ENCODE assay signal across 17 cellular contexts in genomic region chr6:91485047-91485446, GRCh38.
DNase-seq lines count a peak whose midpoint lies in the region; ATAC-seq and TF ChIP-seq lines count a peak whose summit lies in the region.
"Had no signal": no experiment of that assay in that cellular context is flagged by ENCODE, and none has a peak within 500 bp of the region (broad histone marks: within the 10 kb centered on the region; RNA-seq: fewer than 3 reads in every experiment).

No MANE protein-coding gene starts in this region.

- no peak overlapping the region for H3K56ac ChIP-seq in H9 (ENCODE audit: insufficient read length, low read depth, low read length)

- intact Hi-C loops in left colon (cut with DNase I, micrococcal nuclease) (no loop called here), Right ventricle myocardium inferior (cut with DNase I) (no loop called here)

- H4K20me1 ChIP-seq in H9 (ENCODE audit: control insufficient read depth, insufficient read depth, insufficient read length), result no peaks in the 10 kb centered on the region

- no peak overlapping the region for H4K5ac ChIP-seq in H9 (ENCODE audit: insufficient read length, low read depth, low read length)

- no peak overlapping the region for H2BK20ac ChIP-seq in H9 (ENCODE audit: low read depth, low read length, poor library complexity, severe bottlenecking)

- peak; percentile 18 for DNase-seq in GM12865 (ENCODE audit: low read depth)
- DNase-seq in H9, result no peak
- peak; percentile 12 for DNase-seq in WERI-Rb-1
- DNase-seq in left colon, result no peak
- no peak for DNase-seq in DMS 273 (lab: John Stamatoyannopoulos, UW; ENCODE audit: unreplicated experiment)
- DNase-seq in stimulated activated CD4-positive, alpha-beta T cell treated with anti-CD3 and anti-CD28 coated beads, Interleukin-2, amount 100 ng/mL, for 48 hours, result no peak
- DNase-seq in Right ventricle myocardium inferior (ENCODE audit: missing footprints), result no peak
- DNase-seq: Caco-2; CD4-positive, CD25-positive, alpha-beta regulatory T cell; DMS53; NCI-H1436; NCI-H2081; NCI-H510A treated with DMSO at 0.1 percent for 48 hours; SHP77 had no signal

- no peaks in the 10 kb centered on the region for H3K27me3 Mint-ChIP-seq in H9 (ENCODE audit: low read depth)
- H3K27me3 Mint-ChIP-seq: CD4-positive, CD25-positive, alpha-beta regulatory T cell had no signal

- no peaks in the 10 kb centered on the region for H3K23me2 ChIP-seq in H9 (ENCODE audit: insufficient read length, low read depth, low read length, poor library complexity, severe bottlenecking)

- H3K79me1 ChIP-seq in H9 (ENCODE audit: insufficient read depth, low read depth, low read length, poor library complexity, severe bottlenecking), result no peaks in the 10 kb centered on the region

- H3K79me2 ChIP-seq in H9 (ENCODE audit: insufficient read depth, low read length), result no peaks in the 10 kb centered on the region

- WGBS in H9 (ENCODE audit: extremely low coverage, insufficient read length, low lambda C conversion rate), result no CpG with 5 or more reads among the region's 1 CpG

- no peak overlapping the region for H4K8ac ChIP-seq in H9 (replicated peaks; ENCODE audit: insufficient read length, low read depth, low read length)

- ATAC-seq in left colon (peak; percentile 47), Right ventricle myocardium inferior (no peak)
- ATAC-seq: Panc1, SK-N-SH treated with all-trans-retinoic acid at 6 μM for 48 hours had no signal

- H3K18ac ChIP-seq in H9 (ENCODE audit: insufficient read length, low read depth, low read length), result no peak overlapping the region

- no peak overlapping the region for H3K9ac ChIP-seq in H9 (ENCODE audit: extremely low read depth, insufficient read length, low read length)

- H3K27me3 ChIP-seq in H9 (ENCODE audit: insufficient read depth, low read length) (no peaks in the 10 kb centered on the region), WERI-Rb-1 (ENCODE audit: insufficient read depth, low read depth, severe bottlenecking) (no peaks in the 10 kb centered on the region)

- no peak overlapping the region for H3K4me3 ChIP-seq in GM12865 (ENCODE audit: low read depth, low read length)
- no peak overlapping the region for H3K4me3 ChIP-seq in WERI-Rb-1 (ENCODE audit: low read depth, low read length)

- H3K27ac Mint-ChIP-seq in H9, result no peak overlapping the region
- H3K27ac Mint-ChIP-seq: CD4-positive, CD25-positive, alpha-beta regulatory T cell; T-helper 1 cell treated with Interleukin-12 subunit alpha and Interleukin-12 subunit beta and Interleukin-4 antibody, amounts not matched to agents 30 μg/mL and 1 μg/mL, for 36 hours had no signal

- no peak overlapping the region for H3K14ac ChIP-seq in H9 (ENCODE audit: insufficient read depth, low read length)

- H2BK120ac ChIP-seq in H9 (ENCODE audit: low read depth, low read length, poor library complexity, severe bottlenecking), result no peak overlapping the region

- H4K91ac ChIP-seq in H9 (ENCODE audit: insufficient read length, low read depth, low read length), result no peak overlapping the region

- no peak overlapping the region for H3K4me2 ChIP-seq in H9 (ENCODE audit: insufficient read depth, insufficient read length, low read length)

- H3T11ph ChIP-seq in H9 (ENCODE audit: low read length), result no peak overlapping the region

- TF ChIP-seq CTCF in GM12865 (IDR thresholded peaks at IDR 0.05; ENCODE audit: insufficient read depth, low read depth, low read length, missing control alignments) (peak; percentile 11), H9 (conservative IDR thresholded peaks at IDR 0.05) (0 out of 3 replicates have a peak, but pooled peaks have one; percentile 16), WERI-Rb-1 (IDR thresholded peaks at IDR 0.05; ENCODE audit: low read depth, low read length) (peak; percentile 54)

- peaks cover 6 to 16% of the 10 kb centered on the region in 2 experiments for H3K4me1 Mint-ChIP-seq in H9
- H3K4me1 Mint-ChIP-seq: CD4-positive, CD25-positive, alpha-beta regulatory T cell had no signal

- H2AK5ac ChIP-seq in H9 (ENCODE audit: insufficient read length, low read length), result no peak overlapping the region

- H3K23ac ChIP-seq in H9 (ENCODE audit: insufficient read length, low read depth, low read length), result no peak overlapping the region

- no peaks in the 10 kb centered on the region for H3K9me3 ChIP-seq in H9 (ENCODE audit: control insufficient read depth, low read depth, low read length)
- H3K9me3 ChIP-seq in WERI-Rb-1 (ENCODE audit: severe bottlenecking), result no peaks in the 10 kb centered on the region
- H3K9me3 ChIP-seq: Caco-2 had no signal

- no peak overlapping the region for H3K4me3 Mint-ChIP-seq in H9
- H3K4me3 Mint-ChIP-seq: CD4-positive, CD25-positive, alpha-beta regulatory T cell; T-helper 1 cell treated with Interleukin-12 subunit alpha and Interleukin-12 subunit beta and Interleukin-4 antibody, amounts not matched to agents 30 μg/mL and 1 μg/mL, for 36 hours had no signal

- no peaks in the 10 kb centered on the region for H3K9me3 Mint-ChIP-seq in H9
- H3K9me3 Mint-ChIP-seq: T-helper 1 cell treated with Interleukin-12 subunit alpha and Interleukin-12 subunit beta and Interleukin-4 antibody, amounts not matched to agents 30 μg/mL and 1 μg/mL, for 36 hours had no signal

- no peak overlapping the region for H3K4ac ChIP-seq in H9 (ENCODE audit: low read depth, low read length)

- H3K36me3 Mint-ChIP-seq in H9 (ENCODE audit: insufficient read depth in 1 of 3, low read depth in 3 of 3), result no peaks in the 10 kb centered on the region
- H3K36me3 Mint-ChIP-seq: CD4-positive, CD25-positive, alpha-beta regulatory T cell had no signal

- H3K27ac ChIP-seq in H9 (ENCODE audit: insufficient read length, low read depth, low read length) (no peak overlapping the region), WERI-Rb-1 (no peak overlapping the region)

- H2BK12ac ChIP-seq in H9 (ENCODE audit: insufficient read length, low read depth, low read length), result no peak overlapping the region

- no peaks in the 10 kb centered on the region for H3K36me3 ChIP-seq in WERI-Rb-1

- no peak overlapping the region for H2BK5ac ChIP-seq in H9 (ENCODE audit: insufficient read length, low read length)

- H3K4me1 ChIP-seq in H9 (ENCODE audit: insufficient read depth, low read length), result no peaks in the 10 kb centered on the region
- H3K4me1 ChIP-seq: Caco-2 had no signal

- no peak overlapping the region for H2BK15ac ChIP-seq in H9 (ENCODE audit: low read depth, low read length)

- H2AFZ ChIP-seq in H9 (ENCODE audit: low read length), result no peak overlapping the region

Comparison
In these comparisons a context has a peak if more than half of its experiments do, and no peak if none do; other contexts are left out.
1. DNase-seq: peak in GM12865 (single experiment) and WERI-Rb-1 (single experiment); none in H9 (single experiment), left colon (0 of 2), DMS 273 (single experiment), stimulated activated CD4-positive, alpha-beta T cell treated with anti-CD3 and anti-CD28 coated beads, Interleukin-2, amount 100 ng/mL, for 48 hours (0 of 2) and Right ventricle myocardium inferior (single experiment).
2. Peak in every context shown above with its lines, with median percentiles within 50 percentile points of each other: CTCF ChIP-seq.